In the genomic region with DNA sequence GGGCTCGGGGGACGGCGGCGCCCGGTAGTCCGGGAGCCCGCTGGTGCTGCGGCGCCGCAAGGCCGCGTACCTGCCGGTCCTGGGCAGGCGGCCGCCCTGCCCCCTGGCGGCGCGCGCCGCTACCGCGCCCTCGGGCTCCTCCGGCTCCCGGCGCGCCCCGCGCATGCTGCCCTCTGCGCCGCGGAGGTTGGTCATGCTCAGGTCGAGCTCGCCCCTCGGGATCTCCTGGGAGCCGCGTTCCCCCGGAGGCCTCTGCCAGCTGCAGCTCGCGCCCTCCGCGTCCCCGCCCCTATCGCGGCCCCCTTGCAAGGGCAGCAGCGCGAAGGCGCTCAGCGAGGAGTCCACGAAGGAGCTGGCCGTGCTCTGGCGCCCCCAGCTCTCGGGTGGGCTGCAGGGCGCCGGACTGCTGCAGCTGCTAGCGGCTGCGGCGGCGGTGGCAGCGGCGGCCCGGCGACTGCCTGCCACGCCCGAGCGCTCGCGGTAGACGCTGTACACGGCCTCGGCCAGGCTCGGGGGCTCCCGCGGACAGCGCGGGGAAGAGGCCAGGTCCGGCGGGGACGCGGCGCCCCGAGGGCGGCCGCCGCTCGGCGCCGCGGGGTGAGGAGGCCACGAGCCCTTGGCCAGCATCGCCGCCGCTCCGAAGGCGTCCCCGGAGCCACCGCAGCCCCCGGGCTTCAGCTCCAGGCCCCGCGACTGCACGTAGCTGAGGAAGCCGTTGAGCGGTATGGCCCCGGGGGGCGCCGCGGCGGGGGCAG, we compare ENCODE assay signal across 8 cellular contexts. TPM values are rescaled to one million over a fixed set of nuclear protein-coding genes. Genes with fewer than 3 reads are reported as not detected.
DNase-seq lines count a peak whose midpoint lies in the region; ATAC-seq and TF ChIP-seq lines count a peak whose summit lies in the region.

No MANE protein-coding gene starts in this region.

- H3K9me3 Mint-ChIP-seq in activated naive CD8-positive, alpha-beta T cell treated with anti-CD3 and anti-CD28 coated beads for 36 hours: no peaks in the 10 kb centered on the region

- 1 to 6% (median 3%) methylated on average over 6 to 108 of the region's 108 CpGs for WGBS in spleen, 5 donors

- H3K4me3 ChIP-seq in iPS-18c (ENCODE audit: insufficient read depth, low read depth, low read length) (peak overlapping the region; percentile 63), spleen (peak overlapping the region; percentile 28 to 72 (median 48))

- ATAC-seq in GM19455 (IDR thresholded peaks at IDR 0.05; ENCODE audit: unreplicated experiment) (peak; percentile 70), HG03469 (IDR thresholded peaks at IDR 0.05; ENCODE audit: unreplicated experiment) (peak; percentile 79)

- no peak overlapping the region for H3K4me3 Mint-ChIP-seq in activated naive CD8-positive, alpha-beta T cell treated with anti-CD3 and anti-CD28 coated beads for 36 hours

- intact Hi-C loops in spleen (cut with DNase I; ENCODE audit: low total_unique reads): no loop called here

- peaks cover 0 to 36% (median 17%) of the 10 kb centered on the region in 6 donors for H3K4me1 ChIP-seq in spleen

- DNase-seq in Caki2 (ENCODE audit: low read depth) (peak; percentile 41), spleen (peak; percentile 80), NCI-H1436 treated with DMSO at 0.1 percent for 48 hours (lab: John Stamatoyannopoulos, UW) (no peak), midbrain (lab: John Stamatoyannopoulos, UW) (no peak)
- peak; percentile 51 for DNase-seq in activated naive CD8-positive, alpha-beta T cell treated with anti-CD3 and anti-CD28 coated beads for 36 hours

- H3K36me3 ChIP-seq in spleen: no peaks in the 10 kb centered on the region

- in situ Hi-C loops in Caki2 (cut with HindIII; ENCODE audit: low pct_unique_long_range_greater_than_20kb, low sequenced_read_pairs): no loop called here

- H3K9me3 ChIP-seq in iPS-18c (ENCODE audit: control insufficient read depth, insufficient read depth, low read length) (no peaks in the 10 kb centered on the region), spleen (no peaks in the 10 kb centered on the region)

- no peak for TF ChIP-seq POLR2A in spleen (IDR thresholded peaks at IDR 0.05)

- H3K4me1 Mint-ChIP-seq in activated naive CD8-positive, alpha-beta T cell treated with anti-CD3 and anti-CD28 coated beads for 36 hours: peaks cover 5% of the 10 kb centered on the region

- H3K27me3 Mint-ChIP-seq in activated naive CD8-positive, alpha-beta T cell treated with anti-CD3 and anti-CD28 coated beads for 36 hours: peaks cover 60% of the 10 kb centered on the region

- no peaks in the 10 kb centered on the region for H3K36me3 Mint-ChIP-seq in activated naive CD8-positive, alpha-beta T cell treated with anti-CD3 and anti-CD28 coated beads for 36 hours

- H3K27me3 ChIP-seq in spleen (replicated peaks in 1 of 7): peaks cover 5 to 83% (median 43%) of the 10 kb centered on the region in 7 donors

- H3K27ac Mint-ChIP-seq in activated naive CD8-positive, alpha-beta T cell treated with anti-CD3 and anti-CD28 coated beads for 36 hours: no peak overlapping the region

- TF ChIP-seq CTCF in spleen (IDR thresholded peaks at IDR 0.05 in 8 of 11, conservative IDR thresholded peaks at IDR 0.05 in 3 of 11): peak in 7 of 11 experiments; percentile 25 to 76 (median 69)

- H3K27ac ChIP-seq in spleen: no peak overlapping the region

RNA-seq across cellular contexts. Expression of a gene that starts 4.5 kb away (rescaled TPM):
- 0.81 TPM in 1 of 2 replicates, not detected in the other for total RNA-seq in Caki2 (2014; rRNA removed; shearing (Covaris generic); ENCODE audit: low replicate concordance)
- total RNA-seq in activated naive CD8-positive, alpha-beta T cell treated with anti-CD3 and anti-CD28 coated beads for 36 hours: not detected
- total RNA-seq in spleen: 1 to 10 TPM in 5 of 7 donors, under 1 TPM in 2; 0.59 to 2.5 (median 1.5) TPM
- polyA plus RNA-seq in spleen: under 1 TPM; 0.09 to 0.27 (median 0.19) TPM

Comparison
In these comparisons a context has a peak if more than half of its experiments do, and no peak if none do; other contexts are left out.
1. DNase-seq: peak in Caki2 (single experiment), activated naive CD8-positive, alpha-beta T cell treated with anti-CD3 and anti-CD28 coated beads for 36 hours (single experiment) and spleen (single experiment); none in NCI-H1436 treated with DMSO at 0.1 percent for 48 hours (single experiment) and midbrain (single experiment).